In the genomic region with DNA sequence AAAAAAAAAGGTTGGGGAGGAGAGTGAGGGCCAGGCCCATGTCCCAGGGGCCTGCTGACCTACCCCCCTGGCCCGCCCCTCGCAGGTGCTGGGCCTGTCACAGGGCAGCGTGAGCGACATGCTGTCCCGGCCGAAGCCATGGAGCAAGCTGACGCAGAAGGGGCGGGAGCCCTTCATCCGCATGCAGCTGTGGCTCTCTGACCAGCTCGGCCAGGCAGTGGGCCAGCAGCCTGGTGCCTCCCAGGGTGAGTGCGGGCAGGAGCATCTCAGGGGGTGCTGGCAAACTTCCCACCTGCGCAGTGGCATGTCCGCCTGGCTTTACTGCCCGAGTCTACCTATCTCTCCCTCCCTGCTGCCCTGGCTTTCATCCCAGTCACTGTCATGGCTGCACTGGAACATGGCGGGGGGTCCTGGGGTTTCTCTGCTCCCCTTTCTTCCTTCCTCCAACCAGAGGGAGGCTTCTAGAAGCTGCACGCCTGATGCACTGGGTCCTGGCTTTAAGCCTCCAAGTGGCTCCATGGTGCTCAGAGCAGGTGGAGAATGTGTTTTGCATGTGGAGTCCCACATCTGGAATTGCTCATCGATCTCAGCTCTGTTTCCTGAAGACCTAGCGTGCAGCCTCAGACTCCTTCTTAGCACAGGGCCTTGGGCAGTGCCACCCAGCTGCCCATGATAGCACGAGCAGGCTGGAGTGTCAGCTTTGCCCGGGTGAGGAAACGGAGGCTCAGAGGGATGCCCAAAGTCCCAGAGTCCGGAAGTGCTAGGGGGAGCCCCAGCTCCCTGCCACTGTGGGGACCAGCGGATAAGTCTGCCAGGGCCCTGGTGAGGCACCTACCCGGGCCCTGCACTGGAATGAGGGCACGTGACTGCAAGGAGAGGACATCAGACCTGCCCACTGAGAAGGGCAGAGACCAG, we compare ENCODE assay signal across 15 cellular contexts. TPM values are rescaled to one million over a fixed set of nuclear protein-coding genes. Genes with fewer than 3 reads are reported as not detected.
DNase-seq lines count a peak whose midpoint lies in the region; ATAC-seq and TF ChIP-seq lines count a peak whose summit lies in the region.
"Had no signal": no experiment of that assay in that cellular context is flagged by ENCODE, and none has a peak within 500 bp of the region (broad histone marks: within the 10 kb centered on the region; RNA-seq: fewer than 3 reads in every experiment).

No MANE protein-coding gene starts in this region.

- ATAC-seq in HG03039 (IDR thresholded peaks at IDR 0.05; ENCODE audit: unreplicated experiment): no peak

- peaks cover 11% of the 10 kb centered on the region for H3K27me3 Mint-ChIP-seq in neural crest cell (ENCODE audit: low read depth)

- peak overlapping the region; percentile 61 for H3K4me3 Mint-ChIP-seq in neural crest cell
- H3K4me3 Mint-ChIP-seq: CD4-positive, alpha-beta T cell had no signal

- TF ChIP-seq CTCF in neural crest cell (conservative IDR thresholded peaks at IDR 0.05): no peak

- no peaks in the 10 kb centered on the region for H3K9me3 Mint-ChIP-seq in neural crest cell
- H3K9me3 Mint-ChIP-seq: CD4-positive, alpha-beta T cell; naive B cell had no signal

- no peaks in the 10 kb centered on the region for H3K4me1 Mint-ChIP-seq in neural crest cell
- H3K4me1 Mint-ChIP-seq: naive B cell had no signal

- peaks cover 3% of the 10 kb centered on the region for H3K36me3 Mint-ChIP-seq in neural crest cell (ENCODE audit: low read depth)
- H3K36me3 Mint-ChIP-seq: naive B cell had no signal

- no peak overlapping the region for H3K27ac Mint-ChIP-seq in neural crest cell (ENCODE audit: unreplicated experiment)
- H3K27ac Mint-ChIP-seq: CD4-positive, alpha-beta T cell; naive B cell had no signal

- peak; percentile 90 for DNase-seq in Daoy (ENCODE audit: low read depth)
- peak; percentile 70 for DNase-seq in NCI-H1105 treated with DMSO at 0.1 percent for 48 hours (lab: John Stamatoyannopoulos, UW)
- DNase-seq in astrocyte of the hippocampus (ENCODE audit: low read depth, low spot score): peak; percentile 62
- no peak for DNase-seq in neural crest cell (ENCODE audit: low read depth, low spot score)
- DNase-seq in NCI-H128 (lab: John Stamatoyannopoulos, UW; ENCODE audit: unreplicated experiment): no peak
- no peak for DNase-seq in NCI-H748 (lab: John Stamatoyannopoulos, UW; ENCODE audit: unreplicated experiment)
- no peak for DNase-seq in activated effector memory CD4-positive, alpha-beta T cell treated with Interleukin-2 at 50 U/mL for 16 hours
- DNase-seq: activated CD8-positive, alpha-beta memory T cell treated with anti-CD3 and anti-CD28 coated beads, Interleukin-2, amount 50 U/mL, for 48 hours; CD4-positive, alpha-beta T cell; dermis blood vessel endothelial cell; islet precursor cell; Karpas-422; naive B cell; NCI-H446 treated with DMSO at 0.1 percent for 48 hours had no signal

RNA-seq across cellular contexts. Expression of gene PHETA1, which starts 46.3 kb away (rescaled TPM):
- total RNA-seq in Daoy (2014; rRNA removed; shearing (Covaris generic)): 6.3 and 11.8 TPM in 2 replicates
- total RNA-seq in neural crest cell: 34.2 and 34.8 TPM in 2 replicates

Comparison
In these comparisons a context has a peak if more than half of its experiments do, and no peak if none do; other contexts are left out.
1. DNase-seq: peak in Daoy (single experiment), NCI-H1105 treated with DMSO at 0.1 percent for 48 hours (single experiment) and astrocyte of the hippocampus (single experiment); none in neural crest cell (single experiment), NCI-H128 (single experiment), NCI-H748 (single experiment) and activated effector memory CD4-positive, alpha-beta T cell treated with Interleukin-2 at 50 U/mL for 16 hours (single experiment).